ENCODE assay signal across 20 cellular contexts in genomic region chr13:45823583-45823982, GRCh38. TPM values are rescaled to one million over a fixed set of nuclear protein-coding genes. Genes with fewer than 3 reads are reported as not detected.
"Had no signal": no experiment of that assay in that cellular context is flagged by ENCODE, and none has a peak within 500 bp of the region (broad histone marks: within the 10 kb centered on the region; RNA-seq: fewer than 3 reads in every experiment).

No MANE protein-coding gene starts in this region.

- H3K4me3 Mint-ChIP-seq: dendritic cell treated with granulocyte-macrophage colony-stimulating factor and Interleukin-4, amounts not matched to agents 40 ng/mL and 50 ng/mL, for 4 days; naive thymus-derived CD8-positive, alpha-beta T cell; stimulated activated naive CD8-positive, alpha-beta T cell treated with anti-CD3 and anti-CD28 coated beads, Interleukin-15, Interleukin-2, amounts not matched to agents 100 ng/mL and 50 ng/mL, for 24 hours had no signal

- H3K36me3 ChIP-seq: brain microvascular endothelial cell, gastrocnemius medialis, left lung, suprapubic skin had no signal

- H3K4me3 ChIP-seq: gastrocnemius medialis, left lung, skin epidermis, suprapubic skin had no signal

- ATAC-seq: gastrocnemius medialis; left lung; naive thymus-derived CD8-positive, alpha-beta T cell had no signal

- H3K27me3 ChIP-seq: brain microvascular endothelial cell, gastrocnemius medialis, left lung, suprapubic skin had no signal

- DNase-seq: activated CD4-positive, alpha-beta T cell treated with anti-CD3 and anti-CD28 coated beads for 1 hour; activated CD4-positive, alpha-beta T cell treated with anti-CD3 and anti-CD28 coated beads, Interleukin-2, amount 50 U/mL, for 4 hours; activated naive CD4-positive, alpha-beta T cell treated with Interleukin-2 at 50 U/mL for 16 hours; activated T-cell treated with anti-CD3 and anti-CD28 coated beads for 4 hours; anterior cingulate cortex; brain microvascular endothelial cell; cerebellar nuclear complex; gastrocnemius medialis; left lung; mesenchymal stem cell; naive thymus-derived CD8-positive, alpha-beta T cell; nucleus accumbens; posterior cingulate gyrus; retina; trophoblast cell had no signal

- H3K9me3 ChIP-seq: gastrocnemius medialis, suprapubic skin had no signal

- H3K27ac ChIP-seq: brain microvascular endothelial cell, epithelial cell of prostate, gastrocnemius medialis, left lung, skin epidermis, suprapubic skin had no signal

- H3K4me1 ChIP-seq: left lung, suprapubic skin had no signal

- H3K9me3 Mint-ChIP-seq: dendritic cell treated with granulocyte-macrophage colony-stimulating factor and Interleukin-4, amounts not matched to agents 40 ng/mL and 50 ng/mL, for 4 days; stimulated activated naive CD8-positive, alpha-beta T cell treated with anti-CD3 and anti-CD28 coated beads, Interleukin-15, Interleukin-2, amounts not matched to agents 100 ng/mL and 50 ng/mL, for 24 hours had no signal

- H3K27ac Mint-ChIP-seq: dendritic cell treated with granulocyte-macrophage colony-stimulating factor and Interleukin-4, amounts not matched to agents 40 ng/mL and 50 ng/mL, for 4 days; stimulated activated naive CD8-positive, alpha-beta T cell treated with anti-CD3 and anti-CD28 coated beads, Interleukin-15, Interleukin-2, amounts not matched to agents 100 ng/mL and 50 ng/mL, for 24 hours had no signal

RNA-seq across cellular contexts. Expression of gene SIAH3, which starts 28.0 kb away (rescaled TPM):
- total RNA-seq: gastrocnemius medialis had no signal
